22 cellular contexts compared by ENCODE assay signal in the genomic region with DNA sequence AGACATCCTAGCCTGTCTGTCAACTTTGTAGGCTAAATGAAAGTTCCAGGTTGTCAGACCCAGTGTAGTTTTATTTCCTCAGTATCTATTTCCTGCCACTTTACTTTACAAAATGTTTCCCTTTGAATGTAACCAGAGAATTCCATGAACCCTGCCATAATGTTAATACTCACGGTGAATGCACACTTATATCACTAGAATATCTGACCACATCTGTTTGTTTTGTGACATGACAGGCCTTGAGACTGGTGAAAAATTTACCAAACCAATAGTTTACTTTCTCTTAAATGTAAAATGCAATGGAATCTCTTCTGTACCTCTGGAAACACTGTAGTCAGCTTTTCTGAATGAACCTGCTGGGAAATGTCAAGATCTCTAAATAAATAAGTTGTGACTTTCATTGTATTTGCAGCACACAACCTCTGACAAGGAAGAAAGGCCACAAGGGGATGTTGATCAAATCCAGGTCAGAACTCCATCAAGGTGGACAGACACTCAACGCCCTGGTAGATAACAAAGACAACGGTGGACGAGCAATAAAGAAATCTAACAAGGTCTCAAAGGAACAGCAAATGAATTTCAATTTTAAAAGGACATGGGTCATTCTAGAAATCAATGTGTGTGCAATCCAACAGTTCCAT. TPM values are rescaled to one million over a fixed set of nuclear protein-coding genes. Genes with fewer than 3 reads are reported as not detected.
DNase-seq lines count a peak whose midpoint lies in the region; ATAC-seq and TF ChIP-seq lines count a peak whose summit lies in the region.
"Had no signal": no experiment of that assay in that cellular context is flagged by ENCODE, and none has a peak within 500 bp of the region (broad histone marks: within the 10 kb centered on the region; RNA-seq: fewer than 3 reads in every experiment).

No MANE protein-coding gene starts in this region.

- H3K27ac Mint-ChIP-seq in activated CD4-positive, alpha-beta T cell treated with anti-CD3 and anti-CD28 coated beads for 36 hours = peak overlapping the region; percentile 82
- peak overlapping the region in 6 of 7 donors; percentile 43 to 87 (median 82) for H3K27ac Mint-ChIP-seq in CD4-positive, alpha-beta memory T cell
- H3K27ac Mint-ChIP-seq in activated CD8-positive, alpha-beta T cell treated with anti-CD3 and anti-CD28 coated beads, Interleukin-2, amount 10 ng/mL, durations not matched to agents 7 days and 5 days = peak overlapping the region; percentile 87
- peak overlapping the region; percentile 10 to 92 (median 78) for H3K27ac Mint-ChIP-seq in naive B cell

- H3K9me3 Mint-ChIP-seq in activated CD4-positive, alpha-beta T cell treated with anti-CD3 and anti-CD28 coated beads for 36 hours (ENCODE audit: low read depth) = peaks cover 6% of the 10 kb centered on the region
- no peaks in the 10 kb centered on the region for H3K9me3 Mint-ChIP-seq in CD4-positive, alpha-beta memory T cell
- H3K9me3 Mint-ChIP-seq in activated CD8-positive, alpha-beta T cell treated with anti-CD3 and anti-CD28 coated beads, Interleukin-2, amount 10 ng/mL, durations not matched to agents 7 days and 5 days (ENCODE audit: insufficient read depth) = no peaks in the 10 kb centered on the region
- no peaks in the 10 kb centered on the region for H3K9me3 Mint-ChIP-seq in naive B cell

- CTCF ChIA-PET in activated CD4-positive, alpha-beta T cell treated with anti-CD3 and anti-CD28 coated beads for 36 hours (lab: Charles Lee) = interaction anchor here (0.5 to 1.4 kb wide), 4 partner anchors 8 to 604 kb away, joined by 3 to 4 read pairs (median 3); no protein-coding TSS in a partner anchor
- CTCF ChIA-PET in CD4-positive, alpha-beta memory T cell (lab: Charles Lee; ENCODE audit: partially characterized antibody) = interaction anchor here (0.9 to 2.2 kb wide), 3 partner anchors 14 to 297 kb away, joined by 3 to 8 read pairs (median 3); no protein-coding TSS in a partner anchor
- CTCF ChIA-PET in activated CD8-positive, alpha-beta T cell treated with anti-CD3 and anti-CD28 coated beads, Interleukin-2, amount 10 ng/mL, durations not matched to agents 7 days and 5 days (lab: Charles Lee) = interaction anchor here (1.3 to 2.1 kb wide), 4 partner anchors 19 to 48 kb away, joined by 3 to 6 read pairs (median 4); no protein-coding TSS in a partner anchor

- TF ChIP-seq EP300 in gastroesophageal sphincter (IDR thresholded peaks at IDR 0.05) = no peak

- POLR2A ChIA-PET in activated CD4-positive, alpha-beta T cell treated with anti-CD3 and anti-CD28 coated beads for 36 hours (lab: Charles Lee) = no interaction called here
- POLR2A ChIA-PET in CD4-positive, alpha-beta memory T cell (lab: Charles Lee; ENCODE audit: partially characterized antibody) = no interaction called here
- POLR2A ChIA-PET in activated CD8-positive, alpha-beta T cell treated with anti-CD3 and anti-CD28 coated beads, Interleukin-2, amount 10 ng/mL, durations not matched to agents 7 days and 5 days (lab: Charles Lee) = interaction anchor here (1.1 to 1.4 kb wide), 2 partner anchors 14 to 48 kb away, joined by 4 read pairs; no protein-coding TSS in a partner anchor

- 90 to 95% methylated on average over 3 to 4 of the region's 4 CpGs for WGBS in gastroesophageal sphincter (ENCODE audit: low coverage in 1 of 2), 2 donors

- no peak for TF ChIP-seq CTCF in gastroesophageal sphincter (IDR thresholded peaks at IDR 0.05)

- intact Hi-C loops in activated CD4-positive, alpha-beta T cell treated with anti-CD3 and anti-CD28 coated beads for 36 hours (cut with DNase I, micrococcal nuclease) = no loop called here
- intact Hi-C loops in CD4-positive, alpha-beta memory T cell (cut with micrococcal nuclease) = no loop called here

- peaks cover 55% of the 10 kb centered on the region for H3K36me3 Mint-ChIP-seq in activated CD4-positive, alpha-beta T cell treated with anti-CD3 and anti-CD28 coated beads for 36 hours (ENCODE audit: low read depth)
- no peaks in the 10 kb centered on the region for H3K36me3 Mint-ChIP-seq in CD4-positive, alpha-beta memory T cell
- peaks cover 42% of the 10 kb centered on the region for H3K36me3 Mint-ChIP-seq in activated CD8-positive, alpha-beta T cell treated with anti-CD3 and anti-CD28 coated beads, Interleukin-2, amount 10 ng/mL, durations not matched to agents 7 days and 5 days (ENCODE audit: low read depth)
- peaks cover 14 to 25% of the 10 kb centered on the region in 2 donors for H3K36me3 Mint-ChIP-seq in naive B cell

- no peaks in the 10 kb centered on the region for H3K27me3 ChIP-seq in CD4-positive, alpha-beta memory T cell (ENCODE audit: insufficient read depth, low read length)
- H3K27me3 ChIP-seq in gastroesophageal sphincter = no peaks in the 10 kb centered on the region
- H3K27me3 ChIP-seq: BE2C, breast epithelium, esophagus squamous epithelium, right atrium auricular region had no signal

- no peaks in the 10 kb centered on the region for H3K9me3 ChIP-seq in CD4-positive, alpha-beta memory T cell (ENCODE audit: control insufficient read depth in 1 of 2, low read length in 2 of 2)
- H3K9me3 ChIP-seq in gastroesophageal sphincter = no peaks in the 10 kb centered on the region
- H3K9me3 ChIP-seq: A549, BE2C, breast epithelium, esophagus squamous epithelium, right atrium auricular region had no signal

- no peak for DNase-seq in activated CD4-positive, alpha-beta T cell treated with anti-CD3 and anti-CD28 coated beads for 36 hours
- no peak for DNase-seq in activated CD4-positive, alpha-beta T cell treated with anti-CD3 and anti-CD28 coated beads for 48 hours
- no peak for DNase-seq in CD4-positive, alpha-beta memory T cell
- DNase-seq in activated CD8-positive, alpha-beta T cell treated with anti-CD3 and anti-CD28 coated beads, Interleukin-2, amount 10 ng/mL, durations not matched to agents 7 days and 5 days = no peak
- DNase-seq in naive B cell (no peak), foreskin melanocyte (no peak)
- DNase-seq in activated CD4-positive, CD25-positive, alpha-beta regulatory T cell (lab: John Stamatoyannopoulos, UW) = no peak
- DNase-seq: amniotic stem cell, BE2C, esophagus squamous epithelium, KG1, mammary epithelial cell, MV-4-11, NCI-H1694 treated with DMSO at 0.1 percent for 48 hours, NCI-H69, substantia nigra had no signal

- no peak overlapping the region for H3K4me3 Mint-ChIP-seq in activated CD4-positive, alpha-beta T cell treated with anti-CD3 and anti-CD28 coated beads for 36 hours
- peak overlapping the region in 4 of 8 donors; percentile 23 to 47 (median 28) for H3K4me3 Mint-ChIP-seq in CD4-positive, alpha-beta memory T cell
- peak overlapping the region; percentile 10 for H3K4me3 Mint-ChIP-seq in activated CD8-positive, alpha-beta T cell treated with anti-CD3 and anti-CD28 coated beads, Interleukin-2, amount 10 ng/mL, durations not matched to agents 7 days and 5 days
- H3K4me3 Mint-ChIP-seq in naive B cell = peak overlapping the region in 1 of 8 donors; percentile 51

- no peak overlapping the region for H3K27ac ChIP-seq in CD4-positive, alpha-beta memory T cell (ENCODE audit: low read depth, low read length)
- H3K27ac ChIP-seq in gastroesophageal sphincter = no peak overlapping the region
- H3K27ac ChIP-seq: A549, breast epithelium, coronary artery, esophagus squamous epithelium, right atrium auricular region had no signal

- ATAC-seq in activated CD4-positive, alpha-beta T cell treated with anti-CD3 and anti-CD28 coated beads for 36 hours = no peak
- ATAC-seq in activated CD8-positive, alpha-beta T cell treated with anti-CD3 and anti-CD28 coated beads, Interleukin-2, amount 10 ng/mL, durations not matched to agents 7 days and 5 days = no peak
- no peak for ATAC-seq in naive B cell (ENCODE audit: low read depth in 2 of 2)
- ATAC-seq in gastroesophageal sphincter = no peak
- ATAC-seq: A549 had no signal

- no peak overlapping the region for H3K4me3 ChIP-seq in CD4-positive, alpha-beta memory T cell (ENCODE audit: low read length in 2 of 2)
- H3K4me3 ChIP-seq in gastroesophageal sphincter = no peak overlapping the region
- H3K4me3 ChIP-seq: A549, breast epithelium, coronary artery, esophagus squamous epithelium, right atrium auricular region had no signal

- H3K27me3 Mint-ChIP-seq in activated CD4-positive, alpha-beta T cell treated with anti-CD3 and anti-CD28 coated beads for 36 hours = no peaks in the 10 kb centered on the region
- no peaks in the 10 kb centered on the region for H3K27me3 Mint-ChIP-seq in CD4-positive, alpha-beta memory T cell
- H3K27me3 Mint-ChIP-seq in activated CD8-positive, alpha-beta T cell treated with anti-CD3 and anti-CD28 coated beads, Interleukin-2, amount 10 ng/mL, durations not matched to agents 7 days and 5 days (ENCODE audit: low read depth) = no peaks in the 10 kb centered on the region
- H3K27me3 Mint-ChIP-seq in naive B cell = no peaks in the 10 kb centered on the region

- peaks cover 87% of the 10 kb centered on the region for H3K4me1 Mint-ChIP-seq in activated CD4-positive, alpha-beta T cell treated with anti-CD3 and anti-CD28 coated beads for 36 hours
- peaks cover 62 to 88% (median 76%) of the 10 kb centered on the region in 4 donors for H3K4me1 Mint-ChIP-seq in CD4-positive, alpha-beta memory T cell
- peaks cover 88% of the 10 kb centered on the region for H3K4me1 Mint-ChIP-seq in activated CD8-positive, alpha-beta T cell treated with anti-CD3 and anti-CD28 coated beads, Interleukin-2, amount 10 ng/mL, durations not matched to agents 7 days and 5 days (ENCODE audit: low read depth)
- peaks cover 51 to 74% (median 63%) of the 10 kb centered on the region in 3 donors for H3K4me1 Mint-ChIP-seq in naive B cell

- no peak for TF ChIP-seq POLR2A in gastroesophageal sphincter (IDR thresholded peaks at IDR 0.05)

- no peaks in the 10 kb centered on the region for H3K36me3 ChIP-seq in CD4-positive, alpha-beta memory T cell (ENCODE audit: insufficient read depth, low read length)
- H3K36me3 ChIP-seq in gastroesophageal sphincter = no peaks in the 10 kb centered on the region
- H3K36me3 ChIP-seq: BE2C, breast epithelium, esophagus squamous epithelium, right atrium auricular region had no signal

- H3K4me1 ChIP-seq in CD4-positive, alpha-beta memory T cell (ENCODE audit: insufficient read depth, low read length) = peaks cover 87% of the 10 kb centered on the region
- H3K4me1 ChIP-seq in gastroesophageal sphincter = peaks cover 0 to 23% (median 0%) of the 10 kb centered on the region in 3 donors
- H3K4me1 ChIP-seq: BE2C, breast epithelium, esophagus squamous epithelium, right atrium auricular region had no signal

RNA-seq across cellular contexts. Expression of a gene that starts 59.2 kb away (rescaled TPM):
- 10 to 100 TPM; 74.7 to 87.3 TPM for total RNA-seq in activated CD4-positive, alpha-beta T cell treated with anti-CD3 and anti-CD28 coated beads for 36 hours
- total RNA-seq in CD4-positive, alpha-beta memory T cell = 10 to 100 TPM; 44.4 to 48.0 TPM
- 1 to 10 TPM; 6.5 to 7.2 TPM for polyA plus RNA-seq in CD4-positive, alpha-beta memory T cell
- 10 to 100 TPM; 61.3 to 70.9 TPM for total RNA-seq in activated CD8-positive, alpha-beta T cell treated with anti-CD3 and anti-CD28 coated beads, Interleukin-2, amount 10 ng/mL, durations not matched to agents 7 days and 5 days
- 100 to 1,000 TPM in 1 of 6 donors, 10 to 100 TPM in 5; 31.0 to 130 (median 78.4) TPM for polyA plus RNA-seq in naive B cell (ENCODE audit: low read depth in 6 of 6)
- total RNA-seq in gastroesophageal sphincter = 10 to 100 TPM in 1 of 4 donors, 1 to 10 TPM in 3; 3.5 to 10.4 (median 3.9) TPM
- total RNA-seq: HT-29 had no signal
